Comparison of ENCODE assay signal across 1 cellular context in the genomic region with DNA sequence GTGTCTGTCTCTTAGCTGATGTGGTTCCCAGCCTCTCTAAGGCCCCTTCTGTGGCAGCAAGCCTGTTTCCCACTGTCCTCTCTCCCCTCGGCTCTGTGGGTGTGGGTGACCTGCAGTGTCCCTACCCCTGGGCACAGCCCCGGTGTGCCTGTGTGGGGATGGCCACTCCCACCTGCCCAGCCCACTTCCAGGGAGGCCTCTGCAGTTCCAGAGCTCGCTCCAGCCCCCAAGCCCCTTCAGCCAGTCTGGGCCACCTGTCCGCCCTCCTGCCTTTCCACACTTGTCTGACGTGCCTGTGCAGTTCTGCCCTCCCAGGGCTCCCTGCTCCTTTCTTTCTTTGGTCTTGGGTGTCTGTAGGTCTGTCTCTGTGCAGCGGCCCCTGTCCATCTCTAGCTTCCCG.
TF ChIP-seq lines count a peak whose summit lies in the region.

No MANE protein-coding gene starts in this region.

TF ChIP-seq in HepG2, 621 proteins besides CTCF, POLR2A, EP300 and RAD21 (continued from another document):
- TF ChIP-seq ZBTB44 (CRISPR knock-in tag; IDR thresholded peaks at IDR 0.05) (no peak), GATA4 (IDR thresholded peaks at IDR 0.05; ENCODE audit: borderline replicate concordance, low read depth) (no peak), ZNF891 (CRISPR knock-in tag; IDR thresholded peaks at IDR 0.05) (no peak)
